Comparison of ENCODE assay signal across 15 cellular contexts in the genomic region with DNA sequence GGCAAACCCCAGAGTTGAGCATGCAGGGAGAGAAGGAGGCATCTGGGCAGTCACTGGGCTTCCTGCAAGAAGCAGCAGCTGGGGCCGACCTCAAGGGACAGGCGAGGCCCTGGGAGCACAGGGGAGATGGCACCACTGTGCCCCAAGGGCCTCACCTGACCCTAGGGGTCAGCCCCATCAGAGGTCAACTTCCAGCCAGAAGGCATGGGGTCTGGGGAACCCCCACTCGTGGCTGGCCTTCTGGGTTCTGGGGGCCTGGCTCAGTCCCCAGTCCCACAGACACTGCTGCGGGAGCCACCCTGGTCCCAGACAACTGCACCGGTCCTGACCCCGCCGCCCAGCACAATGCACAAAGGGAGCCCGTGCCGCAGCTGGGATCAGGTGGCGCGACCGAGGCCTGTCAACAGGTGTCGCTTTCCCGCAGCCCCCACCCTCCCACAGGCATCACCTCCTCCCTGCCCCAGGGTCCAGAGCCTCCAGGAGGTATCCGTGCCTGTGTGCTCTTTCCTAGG. TPM values are rescaled to one million over a fixed set of nuclear protein-coding genes. Genes with fewer than 3 reads are reported as not detected.
DNase-seq lines count a peak whose midpoint lies in the region; ATAC-seq and TF ChIP-seq lines count a peak whose summit lies in the region.
"Had no signal": no experiment of that assay in that cellular context is flagged by ENCODE, and none has a peak within 500 bp of the region (broad histone marks: within the 10 kb centered on the region; RNA-seq: fewer than 3 reads in every experiment).

No MANE protein-coding gene starts in this region.

- POLR2A ChIA-PET in HEK293 (lab: Yijun Ruan, JAX), result no interaction called here

- no peaks in the 10 kb centered on the region for H3K36me3 ChIP-seq in HEK293 (ENCODE audit: control insufficient read depth in 2 of 2, insufficient read depth in 1 of 2, low read length in 2 of 2)

- intact Hi-C loops in CD14-positive monocyte (cut with micrococcal nuclease) (no loop called here), right cardiac atrium (cut with DNase I) (no loop called here), posterior vena cava (cut with DNase I) (loop anchor here (10.0 kb wide), 2 partner anchors 457 to 467 kb away; no protein-coding TSS in a partner anchor)

- no peak overlapping the region for H3K27ac Mint-ChIP-seq in CD14-positive monocyte

- ATAC-seq in right cardiac atrium (no peak), GM18873 (IDR thresholded peaks at IDR 0.05; ENCODE audit: low FRiP score, unreplicated experiment) (no peak)
- ATAC-seq: PC-3 had no signal

- TF ChIP-seq CTCF in CD14-positive monocyte (IDR thresholded peaks at IDR 0.05) (no peak), HEK293 (tag by site-specific recombination; IDR thresholded peaks at IDR 0.05) (no peak)

- H3K4me3 ChIP-seq in HEK293 (ENCODE audit: low read depth, low read length) (no peak overlapping the region), right cardiac atrium (ENCODE audit: low read length) (no peak overlapping the region)

- 82% methylated on average over 15 of the region's 15 CpGs for WGBS in right cardiac atrium

- H3K4me1 ChIP-seq in HEK293 (ENCODE audit: control insufficient read depth, insufficient read depth, low read length), result peaks cover 3% of the 10 kb centered on the region; the same call in 1 of the 2 replicates
- no peaks in the 10 kb centered on the region for H3K4me1 ChIP-seq in right cardiac atrium (ENCODE audit: control insufficient read depth, insufficient read depth, low read length)

- no peak overlapping the region for H3K4me3 Mint-ChIP-seq in CD14-positive monocyte

- no peaks in the 10 kb centered on the region for H3K36me3 Mint-ChIP-seq in CD14-positive monocyte

- CTCF ChIA-PET in HEK293 (lab: Yijun Ruan, JAX), result interaction anchor here (0.8 kb wide), 1 partner anchor 12 kb away, joined by 4 read pairs; no protein-coding TSS in a partner anchor

- H3K9me3 ChIP-seq in HEK293 (ENCODE audit: control insufficient read depth, insufficient read depth, low read depth, low read length) (no peaks in the 10 kb centered on the region), right cardiac atrium (ENCODE audit: control insufficient read depth, low read length) (no peaks in the 10 kb centered on the region)

- peaks cover 13 to 21% (median 17%) of the 10 kb centered on the region in 3 donors for H3K27me3 Mint-ChIP-seq in CD14-positive monocyte (ENCODE audit: low read depth in 3 of 3)

- peak; percentile 37 for DNase-seq in CD14-positive monocyte (ENCODE audit: low spot score)
- DNase-seq in right cardiac atrium, result peak; percentile 15 to 66 (median 39)
- peak; percentile 73 for DNase-seq in posterior vena cava (ENCODE audit: low spot score)
- DNase-seq in GDM1 (lab: John Stamatoyannopoulos, UW), result no peak
- DNase-seq in retina, result no peak
- DNase-seq: activated CD4-positive, CD25-positive, alpha-beta regulatory T cell; activated T-cell treated with anti-CD3 and anti-CD28 coated beads for 4 hours; anterior cingulate cortex; DND-41; NCI-H1694; PC-3; substantia nigra had no signal

- peaks cover 0 to 2% (median 0%) of the 10 kb centered on the region in 7 donors for H3K9me3 Mint-ChIP-seq in CD14-positive monocyte

- no peak overlapping the region for H3K27ac ChIP-seq in HEK293 (ENCODE audit: extremely low read depth, low read depth, low read length)
- H3K27ac ChIP-seq in right cardiac atrium (ENCODE audit: low read length), result no peak overlapping the region
- H3K27ac ChIP-seq: C4-2B had no signal

- no peaks in the 10 kb centered on the region for H3K27me3 ChIP-seq in right cardiac atrium (ENCODE audit: control insufficient read depth, insufficient read depth)

- peaks cover 9% of the 10 kb centered on the region for H3K4me1 Mint-ChIP-seq in CD14-positive monocyte

TF ChIP-seq in HEK293, 187 proteins besides CTCF, POLR2A, EP300 and RAD21:
- TF ChIP-seq ZNF133 (tag by site-specific recombination; IDR thresholded peaks at IDR 0.05) (no peak), SCRT2 (tag by site-specific recombination; IDR thresholded peaks at IDR 0.05) (peak; percentile 77)
TF ChIP-seq in HEK293: peak in this region for 1.

RNA-seq across cellular contexts. Expression of gene WNT9A, which starts 6.2 kb away (rescaled TPM):
- not detected for polyA plus RNA-seq in CD14-positive monocyte
- 1 to 10 TPM in 2 of 4 donors, under 1 TPM in 2; 0.60 to 1.8 (median 1.2) TPM for total RNA-seq in right cardiac atrium
- 0.63 TPM for polyA plus RNA-seq in right cardiac atrium
- 1 to 10 TPM; 2.7 to 3.3 TPM for total RNA-seq in posterior vena cava

Comparison
In these comparisons a context has a peak if more than half of its experiments do, and no peak if none do; other contexts are left out.
1. DNase-seq: peak in CD14-positive monocyte (single experiment), right cardiac atrium (3 of 3) and posterior vena cava (single experiment); none in GDM1 (single experiment) and retina (single experiment).
2. intact Hi-C loops: an anchor here in posterior vena cava (10.0 kb wide); none called in CD14-positive monocyte and right cardiac atrium.